Comparison of ENCODE assay signal across 1 cellular context in the genomic region with DNA sequence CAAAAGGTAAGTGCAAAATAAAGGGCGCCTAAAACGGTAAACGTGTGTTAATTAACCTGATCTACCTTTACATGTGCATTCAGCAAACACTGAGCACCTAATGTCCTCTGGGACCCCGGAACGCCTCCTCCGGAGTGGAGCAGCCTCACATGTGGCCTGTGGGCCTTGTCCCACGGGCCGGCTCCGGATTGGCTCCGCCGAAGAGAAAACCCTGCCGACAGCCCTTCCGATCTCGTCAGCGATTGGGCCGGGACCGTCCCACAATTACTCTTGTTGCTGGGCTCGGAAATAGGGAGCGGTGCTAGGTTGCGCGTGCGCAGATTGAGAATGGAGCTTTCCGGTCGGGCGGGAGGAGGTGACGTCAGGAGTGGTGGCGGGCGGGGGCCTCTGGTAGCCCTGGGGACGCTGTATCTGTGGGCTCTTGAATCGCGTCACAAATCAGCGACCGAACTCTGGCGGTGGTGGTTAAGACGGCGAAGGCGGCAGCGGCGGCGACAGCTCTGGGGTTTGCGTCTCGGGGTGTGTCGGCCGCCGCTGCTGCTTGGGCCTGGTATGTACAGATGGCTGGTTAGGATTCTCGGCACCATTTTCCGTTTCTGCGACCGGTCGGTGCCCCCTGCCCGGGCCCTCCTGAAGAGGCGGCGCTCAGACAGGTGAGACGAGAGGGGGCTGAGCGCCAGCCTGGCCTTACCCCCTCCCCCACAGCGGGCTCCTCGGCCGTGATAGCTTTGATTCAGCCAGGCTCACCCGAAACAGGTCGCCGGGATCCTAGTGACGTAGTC.
TF ChIP-seq lines count a peak whose summit lies in the region.

SENP2 (plus strand) TSS at position 434 of the 782 bp plus-strand sequence; CDS start at position 553, 119 bp downstream.

TF ChIP-seq in K562, 482 proteins besides CTCF, POLR2A, EP300 and RAD21 (continued from another document):
- 0 out of 2 replicates have a peak, but pooled peaks have one; percentile 41 for TF ChIP-seq KLF13 (tag; IDR thresholded peaks at IDR 0.05; ENCODE audit: borderline replicate concordance, low read depth)
- TF ChIP-seq MEF2D (tag; conservative IDR thresholded peaks at IDR 0.05; ENCODE audit: low read depth): no peak
- no peak for TF ChIP-seq FOXJ3 (CRISPR knock-in tag; IDR thresholded peaks at IDR 0.05)
- TF ChIP-seq KLF6 (CRISPR knock-in tag; IDR thresholded peaks at IDR 0.05; ENCODE audit: borderline replicate concordance): no peak
- TF ChIP-seq ZNF232 (CRISPR knock-in tag; IDR thresholded peaks at IDR 0.05): no peak
- no peak for TF ChIP-seq NR2C1 (IDR thresholded peaks at IDR 0.05)
- no peak for TF ChIP-seq NR2C1 (tag; IDR thresholded peaks at IDR 0.05)
- TF ChIP-seq MIER1 (IDR thresholded peaks at IDR 0.05; ENCODE audit: low read depth): no peak
- TF ChIP-seq ZNF324 (CRISPR knock-in tag; IDR thresholded peaks at IDR 0.05): no peak
- TF ChIP-seq NFE2L1 (tag; IDR thresholded peaks at IDR 0.05; ENCODE audit: borderline replicate concordance, low read depth): no peak
- TF ChIP-seq MAFK (IDR thresholded peaks at IDR 0.05; ENCODE audit: low read length): no peak
- TF ChIP-seq ZNF197 (CRISPR knock-in tag; IDR thresholded peaks at IDR 0.05; ENCODE audit: low read depth): no peak
- TF ChIP-seq NCOA1 (IDR thresholded peaks at IDR 0.05; ENCODE audit: low read depth): peak; percentile 33; the same call in 1 of the 2 replicates
- no peak for TF ChIP-seq TCF15 (CRISPR knock-in tag; IDR thresholded peaks at IDR 0.05)
- no peak for TF ChIP-seq ZNF140 (CRISPR knock-in tag; IDR thresholded peaks at IDR 0.05)
- 0 out of 2 replicates have a peak, but pooled peaks have one; percentile 34 for TF ChIP-seq HLTF (IDR thresholded peaks at IDR 0.05)
- TF ChIP-seq ZNF12 (CRISPR knock-in tag; IDR thresholded peaks at IDR 0.05): no peak
- TF ChIP-seq CBX1 (IDR thresholded peaks at IDR 0.05; ENCODE audit: low read depth): no peak; the same call in 1 of the 2 replicates
- TF ChIP-seq, protein P1, sequence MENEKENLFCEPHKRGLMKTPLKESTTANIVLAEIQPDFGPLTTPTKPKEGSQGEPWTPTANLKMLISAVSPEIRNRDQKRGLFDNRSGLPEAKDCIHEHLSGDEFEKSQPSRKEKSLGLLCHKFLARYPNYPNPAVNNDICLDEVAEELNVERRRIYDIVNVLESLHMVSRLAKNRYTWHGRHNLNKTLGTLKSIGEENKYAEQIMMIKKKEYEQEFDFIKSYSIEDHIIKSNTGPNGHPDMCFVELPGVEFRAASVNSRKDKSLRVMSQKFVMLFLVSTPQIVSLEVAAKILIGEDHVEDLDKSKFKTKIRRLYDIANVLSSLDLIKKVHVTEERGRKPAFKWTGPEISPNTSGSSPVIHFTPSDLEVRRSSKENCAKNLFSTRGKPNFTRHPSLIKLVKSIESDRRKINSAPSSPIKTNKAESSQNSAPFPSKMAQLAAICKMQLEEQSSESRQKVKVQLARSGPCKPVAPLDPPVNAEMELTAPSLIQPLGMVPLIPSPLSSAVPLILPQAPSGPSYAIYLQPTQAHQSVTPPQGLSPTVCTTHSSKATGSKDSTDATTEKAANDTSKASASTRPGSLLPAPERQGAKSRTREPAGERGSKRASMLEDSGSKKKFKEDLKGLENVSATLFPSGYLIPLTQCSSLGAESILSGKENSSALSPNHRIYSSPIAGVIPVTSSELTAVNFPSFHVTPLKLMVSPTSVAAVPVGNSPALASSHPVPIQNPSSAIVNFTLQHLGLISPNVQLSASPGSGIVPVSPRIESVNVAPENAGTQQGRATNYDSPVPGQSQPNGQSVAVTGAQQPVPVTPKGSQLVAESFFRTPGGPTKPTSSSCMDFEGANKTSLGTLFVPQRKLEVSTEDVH (IDR thresholded peaks at IDR 0.05; ENCODE audit: low read depth, partially characterized antibody): peak; percentile 40
- peak in 1 of 2 experiments; percentile 61; a peak in 1 of 4 replicates for TF ChIP-seq FOXA3 (CRISPR knock-in tag; conservative IDR thresholded peaks at IDR 0.05 in 1 of 2, IDR thresholded peaks at IDR 0.05 in 1 of 2)
- peak; percentile 25; the same call in 1 of the 2 replicates for TF ChIP-seq CC2D1A (IDR thresholded peaks at IDR 0.05)
- no peak for TF ChIP-seq CEBPZ (IDR thresholded peaks at IDR 0.05; ENCODE audit: borderline replicate concordance, low read depth, low read length)
- peak; percentile 70 for TF ChIP-seq KHSRP (IDR thresholded peaks at IDR 0.05)
- TF ChIP-seq PRMT5 (CRISPR knock-in tag; IDR thresholded peaks at IDR 0.05): no peak
- TF ChIP-seq THAP7 (CRISPR knock-in tag; IDR thresholded peaks at IDR 0.05): no peak
- no peak for TF ChIP-seq ILF3 (IDR thresholded peaks at IDR 0.05; ENCODE audit: borderline replicate concordance)
- TF ChIP-seq ILK (tag; IDR thresholded peaks at IDR 0.05; ENCODE audit: borderline replicate concordance, low read depth): no peak
- TF ChIP-seq SFPQ (IDR thresholded peaks at IDR 0.05; ENCODE audit: low read depth, low read length): no peak
- TF ChIP-seq SIN3B (IDR thresholded peaks at IDR 0.05; ENCODE audit: low read depth): peak; percentile 91
